ENCODE assay signal across 1 cellular context in genomic region chr9:98931990-98932389, GRCh38.
TF ChIP-seq lines count a peak whose summit lies in the region.

No MANE protein-coding gene starts in this region.

TF ChIP-seq in K562, 482 proteins besides CTCF, POLR2A, EP300 and RAD21 (continued from another document and continues in another):
- TF ChIP-seq ZBTB43 (CRISPR knock-in tag; IDR thresholded peaks at IDR 0.05), result no peak
- TF ChIP-seq SMARCA5 (IDR thresholded peaks at IDR 0.05), result no peak
- TF ChIP-seq REST (CRISPR knock-in tag; IDR thresholded peaks at IDR 0.05; ENCODE audit: low read depth), result no peak
- TF ChIP-seq NR4A1 (CRISPR knock-in tag; IDR thresholded peaks at IDR 0.05), result no peak
- 0 out of 2 replicates have a peak, but pooled peaks have one; percentile 38 for TF ChIP-seq NR4A1 (tag; IDR thresholded peaks at IDR 0.05)
- TF ChIP-seq HNRNPK (IDR thresholded peaks at IDR 0.05; ENCODE audit: low read depth, low read length, poor library complexity, severe bottlenecking), result no peak
- no peak for TF ChIP-seq BACH1 (tag; IDR thresholded peaks at IDR 0.05)
- TF ChIP-seq CREB3 (tag; conservative IDR thresholded peaks at IDR 0.05; ENCODE audit: low read depth), result no peak
- no peak for TF ChIP-seq ZNF655 (CRISPR knock-in tag; IDR thresholded peaks at IDR 0.05)
- peak; percentile 66 for TF ChIP-seq CREM (IDR thresholded peaks at IDR 0.05; ENCODE audit: low read depth)
- no peak for TF ChIP-seq ZNF318 (IDR thresholded peaks at IDR 0.05; ENCODE audit: borderline replicate concordance in 1 of 2, low read depth in 1 of 2)
- TF ChIP-seq CBFA2T2 (conservative IDR thresholded peaks at IDR 0.05), result peak; percentile 96
- no peak for TF ChIP-seq MTA3 (IDR thresholded peaks at IDR 0.05; ENCODE audit: borderline replicate concordance)
- TF ChIP-seq ZNF395 (CRISPR knock-in tag; IDR thresholded peaks at IDR 0.05), result peak; percentile 74; the same call in 1 of the 2 replicates
- no peak for TF ChIP-seq ZFP91 (CRISPR knock-in tag; IDR thresholded peaks at IDR 0.05)
- no peak for TF ChIP-seq U2AF2 (optimal IDR thresholded peaks at IDR 0.05; ENCODE audit: low read depth, low read length)
- TF ChIP-seq PTTG1 (tag; IDR thresholded peaks at IDR 0.05; ENCODE audit: low read depth), result no peak
- no peak for TF ChIP-seq SRSF3 (IDR thresholded peaks at IDR 0.05; ENCODE audit: insufficient read depth, low read length)
- no peak for TF ChIP-seq EP400 (IDR thresholded peaks at IDR 0.05)
- TF ChIP-seq KLF1 (tag; IDR thresholded peaks at IDR 0.05), result no peak
- 0 out of 2 replicates have a peak, but pooled peaks have one; percentile 55 for TF ChIP-seq FOSL1 (tag; conservative IDR thresholded peaks at IDR 0.05)
- TF ChIP-seq ZNF551 (CRISPR knock-in tag; IDR thresholded peaks at IDR 0.05), result no peak
- no peak for TF ChIP-seq ZNF507 (tag; conservative IDR thresholded peaks at IDR 0.05)
- no peak for TF ChIP-seq GATAD2B (IDR thresholded peaks at IDR 0.05; ENCODE audit: borderline replicate concordance)
- no peak for TF ChIP-seq RBM17 (IDR thresholded peaks at IDR 0.05; ENCODE audit: borderline replicate concordance, low read depth, low read length)
- no peak for TF ChIP-seq ZNF184 (CRISPR knock-in tag; IDR thresholded peaks at IDR 0.05)
- TF ChIP-seq ELF4 (CRISPR knock-in tag; IDR thresholded peaks at IDR 0.05), result no peak
- no peak for TF ChIP-seq WHSC1 (IDR thresholded peaks at IDR 0.05; ENCODE audit: low read length)
- TF ChIP-seq THAP12 (CRISPR knock-in tag; IDR thresholded peaks at IDR 0.05), result no peak
- TF ChIP-seq BRCA1 (IDR thresholded peaks at IDR 0.05), result no peak
- TF ChIP-seq BRCA1 (CRISPR knock-in tag; IDR thresholded peaks at IDR 0.05), result no peak
- TF ChIP-seq YBX1 (IDR thresholded peaks at IDR 0.05), result no peak
- no peak for TF ChIP-seq MXI1 (IDR thresholded peaks at IDR 0.05; ENCODE audit: low read depth, low read length)
- TF ChIP-seq PBX2 (CRISPR knock-in tag; IDR thresholded peaks at IDR 0.05; ENCODE audit: low read depth), result no peak
- peak; percentile 72 for TF ChIP-seq PBX2 (tag; conservative IDR thresholded peaks at IDR 0.05; ENCODE audit: low read depth)
- no peak for TF ChIP-seq TEAD1 (CRISPR knock-in tag; IDR thresholded peaks at IDR 0.05)
- no peak for TF ChIP-seq CREBBP (IDR thresholded peaks at IDR 0.05; ENCODE audit: low read depth, low read length)
- TF ChIP-seq ZNF212 (CRISPR knock-in tag; IDR thresholded peaks at IDR 0.05), result no peak
